20 cellular contexts compared by ENCODE assay signal in genomic region chr2:202133556-202134245, GRCh38.
DNase-seq lines count a peak whose midpoint lies in the region; ATAC-seq, FAIRE-seq and TF ChIP-seq lines count a peak whose summit lies in the region.
"Had no signal": no experiment of that assay in that cellular context is flagged by ENCODE, and none has a peak within 500 bp of the region (broad histone marks: within the 10 kb centered on the region; RNA-seq: fewer than 3 reads in every experiment).

No MANE protein-coding gene starts in this region.

- H3K27me3 Mint-ChIP-seq in HFFc6 (ENCODE audit: insufficient read depth) = 0 out of 2 replicates have a peak, but pooled peaks cover 1% of the 10 kb centered on the region
- H3K27me3 Mint-ChIP-seq in mesothelial cell of epicardium (ENCODE audit: low read depth) = no peaks in the 10 kb centered on the region
- no peaks in the 10 kb centered on the region for H3K27me3 Mint-ChIP-seq in activated T-helper 1 cell treated with anti-CD3 and anti-CD28 coated beads, Interleukin-12 subunit alpha, Interleukin-12 subunit beta, Interleukin-2, Interleukin-4 antibody, amounts not matched to agents 30 ng/mL and 10 ng/mL and 1 ng/mL, durations not matched to agents 14 hours and 24 hours and 36 hours (ENCODE audit: insufficient read depth)

- H2AFZ ChIP-seq in ACC112 (ENCODE audit: low read length, unreplicated experiment) = no peak overlapping the region
- H2AFZ ChIP-seq: GM23338 had no signal

- H3K4me1 ChIP-seq in ACC112 (ENCODE audit: control insufficient read depth, insufficient read depth, low read length, unreplicated experiment) = peaks cover 25% of the 10 kb centered on the region
- H3K4me1 ChIP-seq: BLaER1 treated with 17β-estradiol and CSF1 and Interleukin-3, amounts not matched to agents 10 nM and 100 nM had no signal

- H3K36me3 ChIP-seq in ACC112 (ENCODE audit: insufficient read depth, low read length) (no peaks in the 10 kb centered on the region), bronchial epithelial cell (ENCODE audit: control insufficient read depth, insufficient read depth, low read length) (no peaks in the 10 kb centered on the region)
- H3K36me3 ChIP-seq: BLaER1 treated with 17β-estradiol and CSF1 and Interleukin-3, amounts not matched to agents 10 nM and 100 nM had no signal

- H3K4me3 Mint-ChIP-seq in HFFc6 (peak overlapping the region; percentile 43; the same call in 1 of the 2 replicates), mesothelial cell of epicardium (no peak overlapping the region)
- H3K4me3 Mint-ChIP-seq in activated T-helper 1 cell treated with anti-CD3 and anti-CD28 coated beads, Interleukin-12 subunit alpha, Interleukin-12 subunit beta, Interleukin-2, Interleukin-4 antibody, amounts not matched to agents 30 ng/mL and 10 ng/mL and 1 ng/mL, durations not matched to agents 14 hours and 24 hours and 36 hours = no peak overlapping the region
- H3K4me3 Mint-ChIP-seq: CD8-positive, alpha-beta memory T cell; GM23338 had no signal

- no peak for TF ChIP-seq CTCF in HFFc6 (IDR thresholded peaks at IDR 0.05)
- TF ChIP-seq CTCF in bronchial epithelial cell (IDR thresholded peaks at IDR 0.05; ENCODE audit: insufficient read depth, low read length, severe bottlenecking) = no peak
- no peak for TF ChIP-seq CTCF in mesothelial cell of epicardium (IDR thresholded peaks at IDR 0.05; ENCODE audit: unreplicated experiment)

- H3K9me3 Mint-ChIP-seq in HFFc6 (no peaks in the 10 kb centered on the region), mesothelial cell of epicardium (no peaks in the 10 kb centered on the region)
- H3K9me3 Mint-ChIP-seq in activated T-helper 1 cell treated with anti-CD3 and anti-CD28 coated beads, Interleukin-12 subunit alpha, Interleukin-12 subunit beta, Interleukin-2, Interleukin-4 antibody, amounts not matched to agents 30 ng/mL and 10 ng/mL and 1 ng/mL, durations not matched to agents 14 hours and 24 hours and 36 hours = no peaks in the 10 kb centered on the region
- H3K9me3 Mint-ChIP-seq: CD8-positive, alpha-beta memory T cell; GM23338 had no signal

- H3K27ac Mint-ChIP-seq in HFFc6 = peak overlapping the region; percentile 76
- H3K27ac Mint-ChIP-seq in mesothelial cell of epicardium = peak overlapping the region; percentile 66
- H3K27ac Mint-ChIP-seq in activated T-helper 1 cell treated with anti-CD3 and anti-CD28 coated beads, Interleukin-12 subunit alpha, Interleukin-12 subunit beta, Interleukin-2, Interleukin-4 antibody, amounts not matched to agents 30 ng/mL and 10 ng/mL and 1 ng/mL, durations not matched to agents 14 hours and 24 hours and 36 hours = no peak overlapping the region
- H3K27ac Mint-ChIP-seq: CD8-positive, alpha-beta memory T cell; GM23338 had no signal

- H3K27ac ChIP-seq in ACC112 (ENCODE audit: low read depth, low read length) = 0 out of 2 replicates have a peak overlapping the region, but pooled peaks have one; percentile 7
- H3K27ac ChIP-seq: BLaER1 treated with 17β-estradiol and CSF1 and Interleukin-3, amounts not matched to agents 10 nM and 100 nM had no signal

- H3K36me3 Mint-ChIP-seq in HFFc6 (ENCODE audit: low read depth) = peaks cover 5% of the 10 kb centered on the region; the same call in 1 of the 2 replicates
- H3K36me3 Mint-ChIP-seq in mesothelial cell of epicardium = no peaks in the 10 kb centered on the region
- H3K36me3 Mint-ChIP-seq in activated T-helper 1 cell treated with anti-CD3 and anti-CD28 coated beads, Interleukin-12 subunit alpha, Interleukin-12 subunit beta, Interleukin-2, Interleukin-4 antibody, amounts not matched to agents 30 ng/mL and 10 ng/mL and 1 ng/mL, durations not matched to agents 14 hours and 24 hours and 36 hours (ENCODE audit: low read depth) = no peaks in the 10 kb centered on the region
- H3K36me3 Mint-ChIP-seq: CD8-positive, alpha-beta memory T cell had no signal

- H3K79me2 ChIP-seq in ACC112 (ENCODE audit: control insufficient read depth, insufficient read depth, low read length, unreplicated experiment) = no peaks in the 10 kb centered on the region

- H3K27me3 ChIP-seq in ACC112 (ENCODE audit: insufficient read depth, low read length) = no peaks in the 10 kb centered on the region
- H3K27me3 ChIP-seq in bronchial epithelial cell (ENCODE audit: control insufficient read depth, insufficient read depth, low read length) = peaks cover 2% of the 10 kb centered on the region
- H3K27me3 ChIP-seq: BLaER1 treated with 17β-estradiol and CSF1 and Interleukin-3, amounts not matched to agents 10 nM and 100 nM had no signal

- H3K4me1 Mint-ChIP-seq in HFFc6 (ENCODE audit: low read depth) = peaks cover 66% of the 10 kb centered on the region
- peaks cover 40% of the 10 kb centered on the region for H3K4me1 Mint-ChIP-seq in mesothelial cell of epicardium
- no peaks in the 10 kb centered on the region for H3K4me1 Mint-ChIP-seq in activated T-helper 1 cell treated with anti-CD3 and anti-CD28 coated beads, Interleukin-12 subunit alpha, Interleukin-12 subunit beta, Interleukin-2, Interleukin-4 antibody, amounts not matched to agents 30 ng/mL and 10 ng/mL and 1 ng/mL, durations not matched to agents 14 hours and 24 hours and 36 hours (ENCODE audit: low read depth)
- H3K4me1 Mint-ChIP-seq: CD8-positive, alpha-beta memory T cell; GM23338 had no signal

- ATAC-seq in GM19324 (IDR thresholded peaks at IDR 0.05; ENCODE audit: low FRiP score, unreplicated experiment) = no peak
- ATAC-seq: GM23338, HCT116 had no signal

- intact Hi-C loops in activated T-helper 1 cell treated with anti-CD3 and anti-CD28 coated beads, Interleukin-12 subunit alpha, Interleukin-12 subunit beta, Interleukin-2, Interleukin-4 antibody, amounts not matched to agents 30 ng/mL and 10 ng/mL and 1 ng/mL, durations not matched to agents 14 hours and 24 hours and 36 hours (cut with micrococcal nuclease) = no loop called here

- DNase-seq in HFFc6 = peak; percentile 73
- no peak for DNase-seq in bronchial epithelial cell (ENCODE audit: low read depth)
- DNase-seq in mesothelial cell of epicardium (ENCODE audit: low spot score in 2 of 2, unreplicated experiment in 2 of 2) = no peak
- DNase-seq in activated T-helper 1 cell treated with anti-CD3 and anti-CD28 coated beads, Interleukin-12 subunit alpha, Interleukin-12 subunit beta, Interleukin-2, Interleukin-4 antibody, amounts not matched to agents 30 ng/mL and 10 ng/mL and 1 ng/mL, durations not matched to agents 14 hours and 24 hours and 36 hours (ENCODE audit: low spot score) = no peak
- DNase-seq in activated T-cell treated with anti-CD3 and anti-CD28 coated beads, Interleukin-2, amount 50 U/mL, for 48 hours = no peak
- DNase-seq in activated gamma-delta T cell (lab: John Stamatoyannopoulos, UW) = no peak
- DNase-seq: 8988T; CD8-positive, alpha-beta memory T cell; DND-41; GDM1; KBM-7; MV-4-11; NCI-H187 treated with DMSO at 0.1 percent for 48 hours; NCI-H226; NCI-H524 treated with DMSO at 0.1 percent for 48 hours had no signal

- FAIRE-seq in bronchial epithelial cell (lab: Jason Lieb, UNC) = peak; percentile 50

- H3K4me3 ChIP-seq in ACC112 (ENCODE audit: low read depth, low read length) (no peak overlapping the region), bronchial epithelial cell (ENCODE audit: low read depth, low read length) (no peak overlapping the region)
- H3K4me3 ChIP-seq: BLaER1 treated with 17β-estradiol and CSF1 and Interleukin-3, amounts not matched to agents 10 nM and 100 nM; GM23338 had no signal
